In the genomic region with DNA sequence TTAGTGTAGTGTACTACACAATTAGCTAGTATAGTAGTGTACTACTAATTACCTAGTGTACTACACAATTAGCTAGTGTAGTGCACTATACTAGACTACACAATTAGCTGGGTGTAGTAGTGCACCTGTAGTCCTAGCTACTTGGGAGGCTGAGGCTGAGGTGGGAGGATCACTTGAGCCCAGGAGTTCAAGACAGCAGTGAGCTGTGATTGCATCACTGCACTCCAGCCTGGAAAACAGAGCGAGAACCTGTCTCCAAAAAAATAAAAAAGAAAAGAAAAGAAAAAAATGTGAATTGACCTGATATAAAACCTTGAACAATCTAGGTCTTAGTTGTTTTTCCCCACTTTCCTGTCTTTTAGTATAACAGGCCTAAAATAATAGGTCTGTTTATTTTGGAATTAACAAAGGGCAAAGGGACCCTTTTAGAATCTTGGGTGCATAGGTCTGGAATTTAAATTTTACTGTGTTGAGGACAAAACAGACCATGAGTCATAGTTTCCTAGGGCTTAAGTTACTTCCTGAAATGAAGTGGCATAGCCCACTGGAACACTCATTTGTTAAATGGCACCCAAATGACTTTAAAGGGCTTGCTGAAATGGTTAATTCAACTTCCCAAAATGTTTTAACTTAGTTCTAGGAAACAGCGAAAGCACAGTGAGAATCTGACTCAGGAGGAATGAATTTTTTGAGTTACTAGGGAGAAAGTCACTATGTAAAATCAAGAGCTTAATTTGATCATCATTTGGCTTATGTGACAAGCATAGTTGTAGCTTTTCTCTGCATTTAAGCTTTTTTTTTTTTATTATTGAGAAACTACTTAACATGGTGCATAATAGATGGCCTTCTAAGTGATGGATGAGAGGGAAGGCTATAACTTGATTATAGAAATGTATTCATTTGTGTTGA, we compare ENCODE assay signal across 8 cellular contexts. TPM values are rescaled to one million over a fixed set of nuclear protein-coding genes. Genes with fewer than 3 reads are reported as not detected.
DNase-seq lines count a peak whose midpoint lies in the region; ATAC-seq lines count a peak whose summit lies in the region.
"Had no signal": no experiment of that assay in that cellular context is flagged by ENCODE, and none has a peak within 500 bp of the region (broad histone marks: within the 10 kb centered on the region; RNA-seq: fewer than 3 reads in every experiment).

No MANE protein-coding gene starts in this region.

- peaks cover 2% of the 10 kb centered on the region for H3K27me3 Mint-ChIP-seq in activated CD4-positive, alpha-beta T cell treated with anti-CD3 and anti-CD28 coated beads, Interleukin-2, amount 10 ng/mL, durations not matched to agents 24 days and 14 days
- H3K27me3 Mint-ChIP-seq: activated naive CD8-positive, alpha-beta T cell had no signal

- no peak overlapping the region for H3K4me3 Mint-ChIP-seq in activated CD4-positive, alpha-beta T cell treated with anti-CD3 and anti-CD28 coated beads, Interleukin-2, amount 10 ng/mL, durations not matched to agents 24 days and 14 days
- H3K4me3 Mint-ChIP-seq: activated naive CD8-positive, alpha-beta T cell had no signal

- peaks cover 4% of the 10 kb centered on the region for H3K4me1 Mint-ChIP-seq in activated CD4-positive, alpha-beta T cell treated with anti-CD3 and anti-CD28 coated beads, Interleukin-2, amount 10 ng/mL, durations not matched to agents 24 days and 14 days

- peaks cover 3% of the 10 kb centered on the region for H3K9me3 Mint-ChIP-seq in activated CD4-positive, alpha-beta T cell treated with anti-CD3 and anti-CD28 coated beads, Interleukin-2, amount 10 ng/mL, durations not matched to agents 24 days and 14 days

- no peak overlapping the region for H3K27ac Mint-ChIP-seq in activated CD4-positive, alpha-beta T cell treated with anti-CD3 and anti-CD28 coated beads, Interleukin-2, amount 10 ng/mL, durations not matched to agents 24 days and 14 days
- H3K27ac Mint-ChIP-seq: activated naive CD8-positive, alpha-beta T cell had no signal

- peak; percentile 95 for DNase-seq in MV-4-11 (lab: John Stamatoyannopoulos, UW)
- peak; percentile 78 to 91 for DNase-seq in dermis microvascular lymphatic vessel endothelial cell (ENCODE audit: low read depth in 2 of 2)
- DNase-seq in sciatic nerve (ENCODE audit: low spot score) = no peak
- no peak for DNase-seq in stimulated activated naive CD4-positive, alpha-beta T cell (lab: John Stamatoyannopoulos, UW)
- DNase-seq in activated CD4-positive, alpha-beta T cell treated with anti-CD3 and anti-CD28 coated beads, Interleukin-2, amount 10 ng/mL, durations not matched to agents 24 days and 14 days = no peak
- DNase-seq in midbrain (lab: John Stamatoyannopoulos, UW) = no peak

- no peaks in the 10 kb centered on the region for H3K36me3 Mint-ChIP-seq in activated CD4-positive, alpha-beta T cell treated with anti-CD3 and anti-CD28 coated beads, Interleukin-2, amount 10 ng/mL, durations not matched to agents 24 days and 14 days (ENCODE audit: low read depth)

- ATAC-seq in GM21619 (IDR thresholded peaks at IDR 0.05; ENCODE audit: unreplicated experiment) (peak; percentile 66), sciatic nerve (peak; percentile 71)

- intact Hi-C loops in sciatic nerve (cut with DNase I) = no loop called here
- intact Hi-C loops in activated CD4-positive, alpha-beta T cell treated with anti-CD3 and anti-CD28 coated beads, Interleukin-2, amount 10 ng/mL, durations not matched to agents 24 days and 14 days (cut with micrococcal nuclease) = no loop called here

RNA-seq across cellular contexts. Expression of a gene that starts 50.7 kb away (rescaled TPM):
- total RNA-seq in dermis microvascular lymphatic vessel endothelial cell = 52.9 and 66.4 TPM in 2 replicates
- total RNA-seq in sciatic nerve = 51.4 TPM
- 77.5 and 79.5 TPM in 2 replicates for total RNA-seq in activated CD4-positive, alpha-beta T cell treated with anti-CD3 and anti-CD28 coated beads, Interleukin-2, amount 10 ng/mL, durations not matched to agents 24 days and 14 days

Comparison
In these comparisons a context has a peak if more than half of its experiments do, and no peak if none do; other contexts are left out.
1. DNase-seq: peak in MV-4-11 (single experiment) and dermis microvascular lymphatic vessel endothelial cell (2 of 2); none in sciatic nerve (single experiment), stimulated activated naive CD4-positive, alpha-beta T cell (0 of 6), activated CD4-positive, alpha-beta T cell treated with anti-CD3 and anti-CD28 coated beads, Interleukin-2, amount 10 ng/mL, durations not matched to agents 24 days and 14 days (single experiment) and midbrain (single experiment).